17 cellular contexts compared by ENCODE assay signal in the genomic region with DNA sequence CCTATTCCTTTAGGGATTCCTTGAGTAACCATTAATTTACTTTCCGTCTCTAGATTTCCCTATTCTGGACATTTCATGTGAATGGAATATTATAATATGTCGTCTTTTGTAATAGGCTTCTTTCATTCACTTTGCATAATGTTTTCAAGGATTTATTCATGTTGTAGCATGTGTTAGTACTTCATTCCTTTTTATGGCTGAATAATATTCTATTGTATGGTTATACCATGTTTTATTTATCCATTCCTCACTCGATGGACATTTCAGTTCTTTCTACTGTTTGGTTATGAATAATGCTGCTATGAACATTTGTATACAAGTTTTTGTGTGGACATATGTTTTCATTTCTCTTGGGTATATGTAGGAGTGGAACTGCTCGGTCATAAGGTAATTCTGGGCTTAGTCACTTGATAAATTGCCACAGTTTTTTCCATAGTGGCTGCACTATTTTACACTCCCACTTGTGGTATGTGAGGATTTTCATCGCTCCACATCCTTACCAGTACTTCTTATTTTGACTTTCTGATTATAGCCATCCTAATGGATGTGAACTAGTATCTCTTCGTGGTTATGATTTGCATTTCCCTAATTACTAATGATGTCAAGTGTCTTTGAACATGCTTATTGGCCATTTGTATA. TPM values are rescaled to one million over a fixed set of nuclear protein-coding genes. Genes with fewer than 3 reads are reported as not detected.
DNase-seq lines count a peak whose midpoint lies in the region; TF ChIP-seq lines count a peak whose summit lies in the region.
"Had no signal": no experiment of that assay in that cellular context is flagged by ENCODE, and none has a peak within 500 bp of the region (broad histone marks: within the 10 kb centered on the region; RNA-seq: fewer than 3 reads in every experiment).

No MANE protein-coding gene starts in this region.

- H3K9me3 Mint-ChIP-seq in activated T-cell treated with anti-CD3 and anti-CD28 coated beads, Interleukin-2, amount 50 U/mL, for 24 hours, result peaks cover 7% of the 10 kb centered on the region
- no peaks in the 10 kb centered on the region for H3K9me3 Mint-ChIP-seq in activated T-helper 1 cell treated with anti-CD3 and anti-CD28 coated beads, Interleukin-12 subunit alpha, Interleukin-12 subunit beta, Interleukin-2, Interleukin-4 antibody, amounts not matched to agents 30 ng/mL and 10 ng/mL and 1 ng/mL, durations not matched to agents 14 hours and 24 hours and 36 hours
- H3K9me3 Mint-ChIP-seq in stimulated activated naive CD8-positive, alpha-beta T cell treated with anti-CD3 and anti-CD28 coated beads, Interleukin-15, Interleukin-2, amounts not matched to agents 100 ng/mL and 50 ng/mL, for 24 hours, result no peaks in the 10 kb centered on the region
- H3K9me3 Mint-ChIP-seq in endothelial cell (ENCODE audit: unreplicated experiment), result no peaks in the 10 kb centered on the region

- H3K27ac ChIP-seq in fibroblast of lung (ENCODE audit: insufficient read depth, low read length), result no peak overlapping the region
- H3K27ac ChIP-seq: hepatocyte, pancreas, vagina had no signal

- no peaks in the 10 kb centered on the region for H3K9me3 ChIP-seq in fibroblast of lung (ENCODE audit: control insufficient read depth, insufficient read depth, low read depth, low read length)
- H3K9me3 ChIP-seq: Caco-2, esophagus muscularis mucosa, pancreas, vagina had no signal

- no peak overlapping the region for H3K4me2 ChIP-seq in fibroblast of lung (ENCODE audit: extremely low read depth, insufficient read depth, low read length)
- H3K4me2 ChIP-seq: hepatocyte had no signal

- H3K79me2 ChIP-seq in fibroblast of lung (ENCODE audit: control insufficient read depth, insufficient read depth, low read length), result peaks cover 2% of the 10 kb centered on the region

- no peak for TF ChIP-seq CTCF in fibroblast of lung (conservative IDR thresholded peaks at IDR 0.05 in 1 of 2, IDR thresholded peaks at IDR 0.05 in 1 of 2; ENCODE audit: low read depth in 1 of 2, low read length in 2 of 2)
- TF ChIP-seq CTCF in endothelial cell (IDR thresholded peaks at IDR 0.05; ENCODE audit: unreplicated experiment), result no peak

- peak overlapping the region; percentile 79 for H3K27ac Mint-ChIP-seq in activated T-cell treated with anti-CD3 and anti-CD28 coated beads, Interleukin-2, amount 50 U/mL, for 24 hours
- peak overlapping the region; percentile 42 for H3K27ac Mint-ChIP-seq in activated T-helper 1 cell treated with anti-CD3 and anti-CD28 coated beads, Interleukin-12 subunit alpha, Interleukin-12 subunit beta, Interleukin-2, Interleukin-4 antibody, amounts not matched to agents 30 ng/mL and 10 ng/mL and 1 ng/mL, durations not matched to agents 14 hours and 24 hours and 36 hours
- peak overlapping the region; percentile 50 for H3K27ac Mint-ChIP-seq in stimulated activated naive CD8-positive, alpha-beta T cell treated with anti-CD3 and anti-CD28 coated beads, Interleukin-15, Interleukin-2, amounts not matched to agents 100 ng/mL and 50 ng/mL, for 24 hours
- H3K27ac Mint-ChIP-seq in endothelial cell (ENCODE audit: unreplicated experiment), result no peak overlapping the region

- no peak overlapping the region for H3K9ac ChIP-seq in fibroblast of lung (ENCODE audit: insufficient read depth, low read length)

- H3K27me3 Mint-ChIP-seq in activated T-cell treated with anti-CD3 and anti-CD28 coated beads, Interleukin-2, amount 50 U/mL, for 24 hours, result no peaks in the 10 kb centered on the region
- H3K27me3 Mint-ChIP-seq in activated T-helper 1 cell treated with anti-CD3 and anti-CD28 coated beads, Interleukin-12 subunit alpha, Interleukin-12 subunit beta, Interleukin-2, Interleukin-4 antibody, amounts not matched to agents 30 ng/mL and 10 ng/mL and 1 ng/mL, durations not matched to agents 14 hours and 24 hours and 36 hours (ENCODE audit: insufficient read depth), result no peaks in the 10 kb centered on the region
- H3K27me3 Mint-ChIP-seq in stimulated activated naive CD8-positive, alpha-beta T cell treated with anti-CD3 and anti-CD28 coated beads, Interleukin-15, Interleukin-2, amounts not matched to agents 100 ng/mL and 50 ng/mL, for 24 hours, result no peaks in the 10 kb centered on the region
- no peaks in the 10 kb centered on the region for H3K27me3 Mint-ChIP-seq in endothelial cell (ENCODE audit: unreplicated experiment)

- intact Hi-C loops in activated T-helper 1 cell treated with anti-CD3 and anti-CD28 coated beads, Interleukin-12 subunit alpha, Interleukin-12 subunit beta, Interleukin-2, Interleukin-4 antibody, amounts not matched to agents 30 ng/mL and 10 ng/mL and 1 ng/mL, durations not matched to agents 14 hours and 24 hours and 36 hours (cut with micrococcal nuclease), result loop anchor here (1.0 to 2.0 kb wide), 4 partner anchors 8 to 78 kb away; a partner anchor contains a TSS

- no peaks in the 10 kb centered on the region for H3K4me1 ChIP-seq in fibroblast of lung (ENCODE audit: control insufficient read depth, extremely low read depth, insufficient read depth, low read length)
- H3K4me1 ChIP-seq: pancreas had no signal

- no peak for DNase-seq in activated T-cell treated with anti-CD3 and anti-CD28 coated beads, Interleukin-2, amount 50 U/mL, for 24 hours
- no peak for DNase-seq in activated T-cell treated with anti-CD3 and anti-CD28 coated beads for 4 hours
- no peak for DNase-seq in activated T-helper 1 cell treated with anti-CD3 and anti-CD28 coated beads, Interleukin-12 subunit alpha, Interleukin-12 subunit beta, Interleukin-2, Interleukin-4 antibody, amounts not matched to agents 30 ng/mL and 10 ng/mL and 1 ng/mL, durations not matched to agents 14 hours and 24 hours and 36 hours (ENCODE audit: low spot score)
- DNase-seq in fibroblast of lung (ENCODE audit: low read depth in 2 of 2), result peak; percentile 48 to 86
- no peak for DNase-seq in endothelial cell (ENCODE audit: low spot score)
- no peak for DNase-seq in AML-193 (lab: John Stamatoyannopoulos, UW)
- DNase-seq in C1 segment of cervical spinal cord (lab: John Stamatoyannopoulos, UW), result no peak
- DNase-seq: activated CD4-positive, CD25-positive, alpha-beta regulatory T cell treated with anti-CD3 and anti-CD28 coated beads, Interleukin-2, amount 50 U/mL, for 72 hours; Caco-2; NCI-H1436 treated with DMSO at 0.1 percent for 48 hours; NCI-H345; pancreas; SHP77 treated with DMSO at 0.1 percent for 48 hours had no signal

- no peaks in the 10 kb centered on the region for H3K36me3 ChIP-seq in fibroblast of lung (ENCODE audit: control insufficient read depth, insufficient read depth, low read length)
- H3K36me3 ChIP-seq: esophagus muscularis mucosa, pancreas, vagina had no signal

- H2AFZ ChIP-seq in fibroblast of lung (ENCODE audit: low read length), result no peak overlapping the region
- H2AFZ ChIP-seq: hepatocyte had no signal

- no peak overlapping the region for H3K4me3 ChIP-seq in fibroblast of lung (replicated peaks in 1 of 4; ENCODE audit: control extremely low read depth in 1 of 4, insufficient read depth in 1 of 4, low read depth in 3 of 4, low read length in 4 of 4)
- H3K4me3 ChIP-seq: esophagus muscularis mucosa, hepatocyte, pancreas, vagina had no signal

- H3K4me3 Mint-ChIP-seq in activated T-cell treated with anti-CD3 and anti-CD28 coated beads, Interleukin-2, amount 50 U/mL, for 24 hours, result no peak overlapping the region
- H3K4me3 Mint-ChIP-seq in activated T-helper 1 cell treated with anti-CD3 and anti-CD28 coated beads, Interleukin-12 subunit alpha, Interleukin-12 subunit beta, Interleukin-2, Interleukin-4 antibody, amounts not matched to agents 30 ng/mL and 10 ng/mL and 1 ng/mL, durations not matched to agents 14 hours and 24 hours and 36 hours, result no peak overlapping the region
- H3K4me3 Mint-ChIP-seq in stimulated activated naive CD8-positive, alpha-beta T cell treated with anti-CD3 and anti-CD28 coated beads, Interleukin-15, Interleukin-2, amounts not matched to agents 100 ng/mL and 50 ng/mL, for 24 hours, result peak overlapping the region; percentile 13
- H3K4me3 Mint-ChIP-seq in endothelial cell (ENCODE audit: unreplicated experiment), result no peak overlapping the region

- peaks cover 57% of the 10 kb centered on the region for H3K4me1 Mint-ChIP-seq in activated T-cell treated with anti-CD3 and anti-CD28 coated beads, Interleukin-2, amount 50 U/mL, for 24 hours (ENCODE audit: low read depth)
- H3K4me1 Mint-ChIP-seq in activated T-helper 1 cell treated with anti-CD3 and anti-CD28 coated beads, Interleukin-12 subunit alpha, Interleukin-12 subunit beta, Interleukin-2, Interleukin-4 antibody, amounts not matched to agents 30 ng/mL and 10 ng/mL and 1 ng/mL, durations not matched to agents 14 hours and 24 hours and 36 hours (ENCODE audit: low read depth), result peaks cover 29% of the 10 kb centered on the region
- peaks cover 58% of the 10 kb centered on the region for H3K4me1 Mint-ChIP-seq in stimulated activated naive CD8-positive, alpha-beta T cell treated with anti-CD3 and anti-CD28 coated beads, Interleukin-15, Interleukin-2, amounts not matched to agents 100 ng/mL and 50 ng/mL, for 24 hours (ENCODE audit: low read depth)
- no peaks in the 10 kb centered on the region for H3K4me1 Mint-ChIP-seq in endothelial cell (ENCODE audit: unreplicated experiment)

- peaks cover 22% of the 10 kb centered on the region for H3K36me3 Mint-ChIP-seq in activated T-cell treated with anti-CD3 and anti-CD28 coated beads, Interleukin-2, amount 50 U/mL, for 24 hours (ENCODE audit: low read depth)
- peaks cover 22% of the 10 kb centered on the region for H3K36me3 Mint-ChIP-seq in activated T-helper 1 cell treated with anti-CD3 and anti-CD28 coated beads, Interleukin-12 subunit alpha, Interleukin-12 subunit beta, Interleukin-2, Interleukin-4 antibody, amounts not matched to agents 30 ng/mL and 10 ng/mL and 1 ng/mL, durations not matched to agents 14 hours and 24 hours and 36 hours (ENCODE audit: low read depth)
- peaks cover 12% of the 10 kb centered on the region for H3K36me3 Mint-ChIP-seq in stimulated activated naive CD8-positive, alpha-beta T cell treated with anti-CD3 and anti-CD28 coated beads, Interleukin-15, Interleukin-2, amounts not matched to agents 100 ng/mL and 50 ng/mL, for 24 hours (ENCODE audit: low read depth)
- peaks cover 3% of the 10 kb centered on the region for H3K36me3 Mint-ChIP-seq in endothelial cell (ENCODE audit: low read depth, unreplicated experiment)

- peaks cover 1% of the 10 kb centered on the region for H4K20me1 ChIP-seq in fibroblast of lung (ENCODE audit: control insufficient read depth, extremely low read depth, insufficient read depth, low read length)

- H3K27me3 ChIP-seq in fibroblast of lung (ENCODE audit: control insufficient read depth, insufficient read depth, low read length), result no peaks in the 10 kb centered on the region
- H3K27me3 ChIP-seq: esophagus muscularis mucosa, hepatocyte, pancreas, vagina had no signal

RNA-seq across cellular contexts. Expression of a gene that starts 17.7 kb away (rescaled TPM):
- total RNA-seq in activated T-helper 1 cell treated with anti-CD3 and anti-CD28 coated beads, Interleukin-12 subunit alpha, Interleukin-12 subunit beta, Interleukin-2, Interleukin-4 antibody, amounts not matched to agents 30 ng/mL and 10 ng/mL and 1 ng/mL, durations not matched to agents 14 hours and 24 hours and 36 hours, result 46.4 and 53.7 TPM in 2 replicates
- total RNA-seq in fibroblast of lung (25.9 and 35.2 TPM in 2 replicates), endothelial cell (ENCODE audit: unreplicated experiment) (25.5 TPM)
- polyA plus RNA-seq in fibroblast of lung, result 21.2 and 22.6 TPM in 2 replicates
- polyA plus RNA-seq in fibroblast of lung (2012), result 13.8 and 17.3 TPM in 2 replicates
- polyA minus RNA-seq in fibroblast of lung (ENCODE audit: low replicate concordance), result 1.5 and 3.6 TPM in 2 replicates

Comparison
In these comparisons a context has a peak if more than half of its experiments do, and no peak if none do; other contexts are left out.
1. DNase-seq: peak in fibroblast of lung (2 of 2); none in activated T-cell treated with anti-CD3 and anti-CD28 coated beads, Interleukin-2, amount 50 U/mL, for 24 hours (single experiment), activated T-cell treated with anti-CD3 and anti-CD28 coated beads for 4 hours (single experiment), activated T-helper 1 cell treated with anti-CD3 and anti-CD28 coated beads, Interleukin-12 subunit alpha, Interleukin-12 subunit beta, Interleukin-2, Interleukin-4 antibody, amounts not matched to agents 30 ng/mL and 10 ng/mL and 1 ng/mL, durations not matched to agents 14 hours and 24 hours and 36 hours (single experiment), endothelial cell (single experiment), AML-193 (0 of 2) and C1 segment of cervical spinal cord (0 of 14).